In genomic region chr12:102062419-102062806, GRCh38 we compare ENCODE assay signal across 8 cellular contexts. TPM values are rescaled to one million over a fixed set of nuclear protein-coding genes. Genes with fewer than 3 reads are reported as not detected.
A peak's percentile ranks its signal among the peaks of the same experiment; 100 is the strongest.
DNase-seq lines count a peak whose midpoint lies in the region; TF ChIP-seq lines count a peak whose summit lies in the region.

No MANE protein-coding gene starts in this region.

- no peaks in the 10 kb centered on the region for H3K9me3 Mint-ChIP-seq in CD14-positive monocyte

- peak overlapping the region; percentile 89 for H3K4me3 ChIP-seq in LNCaP clone FGC (ENCODE audit: low read depth, low read length)
- H3K4me3 ChIP-seq in coronary artery = peak overlapping the region; percentile 97
- H3K4me3 ChIP-seq in neuron (ENCODE audit: low read length) = peak overlapping the region; percentile 85

- H3K36me3 ChIP-seq in neuron (ENCODE audit: insufficient read depth, low read length) = no peaks in the 10 kb centered on the region

- intact Hi-C loops in CD14-positive monocyte (cut with micrococcal nuclease) = loop anchor here (5.0 kb wide), 2 partner anchors 55 to 60 kb away; partner anchors contain the start of genes NUP37 (in 1 of the 2) and PARPBP (in 1 of the 2)

- no peak for DNase-seq in CD14-positive monocyte (ENCODE audit: low spot score)
- no peak for DNase-seq in LNCaP clone FGC (ENCODE audit: low read depth)
- no peak for DNase-seq in coronary artery (ENCODE audit: low spot score)
- no peak for DNase-seq in DMS114 treated with DMSO at 0.1 percent for 48 hours (lab: John Stamatoyannopoulos, UW; ENCODE audit: unreplicated experiment)
- DNase-seq in NCI-H2196 treated with DMSO at 0.1 percent for 48 hours (lab: John Stamatoyannopoulos, UW; ENCODE audit: unreplicated experiment) = no peak
- no peak for DNase-seq in NK-92 treated with Interleukin-12 subunit alpha and Interleukin-12 subunit beta, amount 100 ng/mL, for 24 hours (lab: John Stamatoyannopoulos, UW)
- DNase-seq in dermis blood vessel endothelial cell = no peak

- H3K4me1 ChIP-seq in neuron (ENCODE audit: insufficient read depth, low read length) = peaks cover 6% of the 10 kb centered on the region

- H2AFZ ChIP-seq in neuron (ENCODE audit: low read depth, low read length) = peak overlapping the region; percentile 92

- no peaks in the 10 kb centered on the region for H3K27me3 ChIP-seq in neuron (ENCODE audit: insufficient read depth, low read length)

- H3K4me1 Mint-ChIP-seq in CD14-positive monocyte = peaks cover 12% of the 10 kb centered on the region

- H3K4me3 Mint-ChIP-seq in CD14-positive monocyte = no peak overlapping the region

- peak overlapping the region in 5 of 7 donors; percentile 42 to 99 (median 96) for H3K27ac Mint-ChIP-seq in CD14-positive monocyte

- no peaks in the 10 kb centered on the region for H3K9me3 ChIP-seq in neuron (ENCODE audit: low read length)

- H3K27me3 Mint-ChIP-seq in CD14-positive monocyte (ENCODE audit: low read depth in 3 of 3) = peaks cover 0 to 5% (median 0%) of the 10 kb centered on the region in 3 donors

- peaks cover 10 to 22% of the 10 kb centered on the region in 2 donors for H3K36me3 Mint-ChIP-seq in CD14-positive monocyte

- TF ChIP-seq CTCF in CD14-positive monocyte (IDR thresholded peaks at IDR 0.05) (no peak), LNCaP clone FGC (IDR thresholded peaks at IDR 0.05; ENCODE audit: control insufficient read depth, extremely low read depth, insufficient read depth) (no peak), coronary artery (IDR thresholded peaks at IDR 0.05) (no peak)

- no peak overlapping the region for H3K27ac ChIP-seq in coronary artery

RNA-seq across cellular contexts. Expression of gene WASHC3, which starts 0.6 kb away (rescaled TPM):
- polyA plus RNA-seq in CD14-positive monocyte = 10 to 100 TPM; 66.2 to 75.8 TPM
- total RNA-seq in dermis blood vessel endothelial cell = 50.4 and 56.0 TPM in 2 replicates

RNA-seq across cellular contexts. Expression of gene NUP37, which starts 57.5 kb away (rescaled TPM):
- 10 to 100 TPM; 20.9 to 23.0 TPM for polyA plus RNA-seq in CD14-positive monocyte
- total RNA-seq in dermis blood vessel endothelial cell = 45.4 and 80.8 TPM in 2 replicates

RNA-seq across cellular contexts. Expression of gene PARPBP, which starts 57.6 kb away (rescaled TPM):
- polyA plus RNA-seq in CD14-positive monocyte = 1 to 10 TPM; 1.6 to 1.8 TPM
- total RNA-seq in dermis blood vessel endothelial cell = 7.0 and 23.4 TPM in 2 replicates
